ENCODE assay signal across 9 cellular contexts in the genomic region with DNA sequence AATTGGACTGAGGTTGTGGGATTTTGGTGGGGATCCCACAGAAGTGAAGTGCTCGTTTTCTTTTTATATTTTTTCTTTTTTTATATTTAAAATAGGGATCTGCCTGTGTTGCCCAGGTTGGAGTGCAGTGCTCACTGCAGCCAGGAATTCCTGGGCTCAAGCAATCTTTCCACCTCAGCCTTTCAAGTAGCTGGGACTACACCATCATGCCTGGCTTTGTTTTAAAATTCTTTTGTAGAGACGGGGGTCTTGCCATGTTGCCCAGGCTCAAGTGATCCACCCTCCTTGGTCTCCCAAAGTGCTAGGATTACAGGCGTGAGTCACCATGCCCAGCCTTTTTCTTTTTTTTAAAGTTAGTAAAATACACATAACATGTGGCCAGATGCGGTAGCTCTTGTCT.
"Had no signal": no experiment of that assay in that cellular context is flagged by ENCODE, and none has a peak within 500 bp of the region (broad histone marks: within the 10 kb centered on the region; RNA-seq: fewer than 3 reads in every experiment).

No MANE protein-coding gene starts in this region.

- H3K27me3 Mint-ChIP-seq: IgD-negative memory B cell had no signal

- H2AFZ ChIP-seq: GM23248 had no signal

- FAIRE-seq: HepG2 had no signal

- DNase-seq: GM23248, GOT3, H7, KG1 had no signal

- H3K4me3 ChIP-seq: GM23248, HAP-1 had no signal

- ATAC-seq: HCT116, HepG2 had no signal

- H3K9me3 Mint-ChIP-seq: IgD-negative memory B cell had no signal

- H3K9ac ChIP-seq: GM23248 had no signal

- H3K27ac ChIP-seq: GM23248, HL-60 had no signal

- H3K4me3 Mint-ChIP-seq: IgD-negative memory B cell had no signal

- H3K36me3 ChIP-seq: HAP-1 had no signal

- H3K9me3 ChIP-seq: HAP-1 had no signal

- H3K36me3 Mint-ChIP-seq: IgD-negative memory B cell had no signal
